In the genomic region with DNA sequence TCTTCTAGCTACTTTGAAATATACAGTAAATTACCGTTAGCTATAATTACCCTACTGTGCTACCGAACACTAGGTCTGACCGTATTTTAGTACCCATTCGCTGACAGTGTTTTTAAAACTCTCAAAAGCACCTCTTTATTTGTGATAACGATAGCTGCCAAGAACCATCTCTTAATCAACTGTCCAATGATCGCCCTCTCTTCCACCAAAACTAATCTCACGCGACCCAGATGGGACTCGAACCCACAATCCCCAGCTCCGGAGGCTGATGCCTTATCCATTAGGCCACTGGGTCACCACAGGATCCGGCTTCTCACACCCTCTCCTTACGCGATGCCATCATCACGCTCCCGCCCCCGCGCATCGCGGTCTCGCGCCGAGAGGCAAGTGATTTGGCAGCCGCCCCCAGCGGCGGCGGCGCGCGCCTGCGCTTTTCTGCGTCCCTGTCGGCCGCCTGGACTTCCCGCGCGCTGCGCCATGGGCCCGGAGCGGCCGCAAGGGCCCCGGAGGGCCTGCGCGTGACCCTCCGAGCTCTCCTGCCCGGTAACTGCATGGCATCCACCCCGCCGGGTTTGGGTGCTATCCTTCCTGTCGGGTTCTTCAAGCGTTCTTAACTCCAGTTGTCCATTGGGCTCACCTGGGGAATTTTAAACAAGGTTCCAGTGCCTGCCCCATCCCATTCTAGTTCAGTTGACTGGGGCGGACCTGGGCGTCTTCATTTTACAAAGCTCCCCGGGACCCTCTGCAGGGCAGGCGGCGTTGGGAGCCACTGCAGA, we compare ENCODE assay signal across 1 cellular context.
TF ChIP-seq lines count a peak whose summit lies in the region.

No MANE protein-coding gene starts in this region.

TF ChIP-seq in HepG2, 621 proteins besides CTCF, POLR2A, EP300 and RAD21 (continued from another document and continues in another):
- TF ChIP-seq UBTF (CRISPR knock-in tag; IDR thresholded peaks at IDR 0.05) (peak; percentile 95), ZNF281 (CRISPR knock-in tag; IDR thresholded peaks at IDR 0.05; ENCODE audit: borderline replicate concordance) (peak; percentile 48; the same call in 1 of the 2 replicates), ZNF639 (CRISPR knock-in tag; conservative IDR thresholded peaks at IDR 0.05) (peak; percentile 85; the same call in 1 of the 2 replicates), IKZF1 (IDR thresholded peaks at IDR 0.05) (no peak), PAF1 (CRISPR knock-in tag; IDR thresholded peaks at IDR 0.05) (no peak), ZMAT3 (CRISPR knock-in tag; conservative IDR thresholded peaks at IDR 0.05) (peak; percentile 96), PLRG1 (conservative IDR thresholded peaks at IDR 0.05) (no peak), ZBTB25 (CRISPR knock-in tag; IDR thresholded peaks at IDR 0.05) (peak; percentile 89), SNAPC2 (CRISPR knock-in tag; IDR thresholded peaks at IDR 0.05) (peak; percentile 96; the same call in 1 of the 2 replicates), ZNF782 (CRISPR knock-in tag; IDR thresholded peaks at IDR 0.05; ENCODE audit: borderline replicate concordance) (peak; percentile 93), GLI4 (CRISPR knock-in tag; IDR thresholded peaks at IDR 0.05; ENCODE audit: borderline replicate concordance) (peak; percentile 91; the same call in 1 of the 2 replicates), ZNF770 (CRISPR knock-in tag; IDR thresholded peaks at IDR 0.05) (peak; percentile 82), MED13 (CRISPR knock-in tag; IDR thresholded peaks at IDR 0.05) (peak; percentile 45; the same call in 1 of the 2 replicates), ZNF549 (CRISPR knock-in tag; IDR thresholded peaks at IDR 0.05) (peak; percentile 96), ZBTB3 (CRISPR knock-in tag; IDR thresholded peaks at IDR 0.05; ENCODE audit: borderline replicate concordance, low read depth) (peak; percentile 76; the same call in 1 of the 2 replicates), LRRFIP1 (CRISPR knock-in tag; conservative IDR thresholded peaks at IDR 0.05) (0 out of 2 replicates have a peak, but pooled peaks have one; percentile 88), SRSF9 (IDR thresholded peaks at IDR 0.05; ENCODE audit: borderline replicate concordance, insufficient read depth, low read depth, low read length, poor library complexity, severe bottlenecking) (no peak), MAZ (IDR thresholded peaks at IDR 0.05; ENCODE audit: borderline replicate concordance, low read depth, low read length) (peak; percentile 96), MAZ (CRISPR knock-in tag; IDR thresholded peaks at IDR 0.05; ENCODE audit: low read depth) (peak; percentile 96), NCOA2 (CRISPR knock-in tag; IDR thresholded peaks at IDR 0.05) (peak; percentile 82), YEATS4 (CRISPR knock-in tag; IDR thresholded peaks at IDR 0.05; ENCODE audit: borderline replicate concordance) (peak; percentile 96), RBM39 (IDR thresholded peaks at IDR 0.05; ENCODE audit: low read depth, low read length, poor library complexity, severe bottlenecking) (peak; percentile 60), GATAD1 (CRISPR knock-in tag; IDR thresholded peaks at IDR 0.05) (peak; percentile 74), ZNF550 (CRISPR knock-in tag; IDR thresholded peaks at IDR 0.05; ENCODE audit: borderline replicate concordance) (peak; percentile 87; the same call in 1 of the 2 replicates), ATF6 (CRISPR knock-in tag; conservative IDR thresholded peaks at IDR 0.05) (peak; percentile 68; the same call in 1 of the 2 replicates), NFE2L2 (IDR thresholded peaks at IDR 0.05; ENCODE audit: low read length) (no peak)
- TF ChIP-seq, protein P1, sequence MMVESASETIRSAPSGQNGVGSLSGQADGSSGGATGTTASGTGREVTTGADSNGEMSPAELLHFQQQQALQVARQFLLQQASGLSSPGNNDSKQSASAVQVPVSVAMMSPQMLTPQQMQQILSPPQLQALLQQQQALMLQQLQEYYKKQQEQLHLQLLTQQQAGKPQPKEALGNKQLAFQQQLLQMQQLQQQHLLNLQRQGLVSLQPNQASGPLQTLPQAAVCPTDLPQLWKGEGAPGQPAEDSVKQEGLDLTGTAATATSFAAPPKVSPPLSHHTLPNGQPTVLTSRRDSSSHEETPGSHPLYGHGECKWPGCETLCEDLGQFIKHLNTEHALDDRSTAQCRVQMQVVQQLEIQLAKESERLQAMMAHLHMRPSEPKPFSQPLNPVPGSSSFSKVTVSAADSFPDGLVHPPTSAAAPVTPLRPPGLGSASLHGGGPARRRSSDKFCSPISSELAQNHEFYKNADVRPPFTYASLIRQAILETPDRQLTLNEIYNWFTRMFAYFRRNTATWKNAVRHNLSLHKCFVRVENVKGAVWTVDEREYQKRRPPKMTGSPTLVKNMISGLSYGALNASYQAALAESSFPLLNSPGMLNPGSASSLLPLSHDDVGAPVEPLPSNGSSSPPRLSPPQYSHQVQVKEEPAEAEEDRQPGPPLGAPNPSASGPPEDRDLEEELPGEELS (CRISPR knock-in tag; IDR thresholded peaks at IDR 0.05) = peak; percentile 85
- TF ChIP-seq, protein P2, sequence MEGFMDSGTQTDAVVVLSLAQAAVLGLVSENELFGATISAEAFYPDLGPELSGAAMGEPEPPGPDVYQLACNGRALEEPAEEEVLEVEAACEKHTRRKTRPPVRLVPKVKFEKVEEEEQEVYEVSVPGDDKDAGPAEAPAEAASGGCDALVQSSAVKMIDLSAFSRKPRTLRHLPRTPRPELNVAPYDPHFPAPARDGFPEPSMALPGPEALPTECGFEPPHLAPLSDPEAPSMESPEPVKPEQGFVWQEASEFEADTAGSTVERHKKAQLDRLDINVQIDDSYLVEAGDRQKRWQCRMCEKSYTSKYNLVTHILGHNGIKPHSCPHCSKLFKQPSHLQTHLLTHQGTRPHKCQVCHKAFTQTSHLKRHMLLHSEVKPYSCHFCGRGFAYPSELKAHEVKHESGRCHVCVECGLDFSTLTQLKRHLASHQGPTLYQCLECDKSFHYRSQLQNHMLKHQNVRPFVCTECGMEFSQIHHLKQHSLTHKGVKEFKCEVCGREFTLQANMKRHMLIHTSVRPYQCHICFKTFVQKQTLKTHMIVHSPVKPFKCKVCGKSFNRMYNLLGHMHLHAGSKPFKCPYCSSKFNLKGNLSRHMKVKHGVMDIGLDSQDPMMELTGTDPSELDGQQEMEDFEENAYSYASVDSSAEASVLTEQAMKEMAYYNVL (CRISPR knock-in tag; IDR thresholded peaks at IDR 0.05; ENCODE audit: borderline replicate concordance) = peak; percentile 81; the same call in 1 of the 2 replicates
- TF ChIP-seq, protein P3, sequence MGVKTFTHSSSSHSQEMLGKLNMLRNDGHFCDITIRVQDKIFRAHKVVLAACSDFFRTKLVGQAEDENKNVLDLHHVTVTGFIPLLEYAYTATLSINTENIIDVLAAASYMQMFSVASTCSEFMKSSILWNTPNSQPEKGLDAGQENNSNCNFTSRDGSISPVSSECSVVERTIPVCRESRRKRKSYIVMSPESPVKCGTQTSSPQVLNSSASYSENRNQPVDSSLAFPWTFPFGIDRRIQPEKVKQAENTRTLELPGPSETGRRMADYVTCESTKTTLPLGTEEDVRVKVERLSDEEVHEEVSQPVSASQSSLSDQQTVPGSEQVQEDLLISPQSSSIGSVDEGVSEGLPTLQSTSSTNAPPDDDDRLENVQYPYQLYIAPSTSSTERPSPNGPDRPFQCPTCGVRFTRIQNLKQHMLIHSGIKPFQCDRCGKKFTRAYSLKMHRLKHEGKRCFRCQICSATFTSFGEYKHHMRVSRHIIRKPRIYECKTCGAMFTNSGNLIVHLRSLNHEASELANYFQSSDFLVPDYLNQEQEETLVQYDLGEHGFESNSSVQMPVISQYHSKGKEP (CRISPR knock-in tag; IDR thresholded peaks at IDR 0.05) = peak; percentile 43; the same call in 1 of the 2 replicates
